2 cellular contexts compared by ENCODE assay signal in the genomic region with DNA sequence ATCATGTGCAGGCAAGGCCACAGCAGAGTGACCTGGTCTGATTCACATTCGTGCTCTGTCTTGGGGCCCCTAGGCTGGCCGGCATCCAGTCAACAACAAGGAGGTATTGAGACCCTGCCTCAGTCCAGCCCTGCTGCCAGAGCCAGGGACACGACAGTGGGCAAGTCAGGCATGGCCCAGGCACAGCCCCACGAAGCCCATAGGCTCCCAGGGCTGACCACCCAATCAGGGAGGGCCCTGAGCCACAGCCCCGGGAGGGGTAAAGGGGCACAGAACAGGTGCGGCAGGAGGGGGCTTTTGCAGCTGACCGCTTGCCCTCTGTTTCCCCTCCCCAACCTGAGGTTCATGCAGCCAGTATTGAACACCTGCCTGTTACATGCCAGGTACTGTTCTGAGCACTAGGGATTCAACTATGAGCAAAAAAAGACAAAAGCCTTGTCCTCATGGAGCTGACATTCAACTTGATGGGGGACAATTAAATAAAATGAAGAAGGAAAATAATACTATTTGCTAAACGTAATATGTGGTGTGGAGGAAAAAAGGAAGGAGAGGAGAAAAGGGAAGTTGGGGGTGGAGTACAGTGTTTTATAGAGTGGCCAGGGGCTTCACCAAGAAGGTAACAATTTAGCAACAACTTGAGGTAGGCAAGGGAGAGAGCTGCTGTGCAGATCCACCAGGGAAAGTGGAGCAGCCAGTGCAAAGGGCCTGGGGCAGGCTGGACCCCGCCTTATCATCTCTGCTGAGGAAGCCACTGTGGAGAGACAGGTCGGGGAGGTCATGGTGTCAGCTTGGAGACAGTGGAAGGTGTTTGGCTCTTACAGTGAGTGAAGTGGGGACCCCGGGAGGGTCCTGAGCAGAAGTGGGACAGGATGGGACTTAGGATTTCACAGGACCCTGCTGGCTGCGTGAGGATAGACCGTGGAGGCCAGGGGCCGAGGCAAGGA.
TF ChIP-seq lines count a peak whose summit lies in the region.

No MANE protein-coding gene starts in this region.

TF ChIP-seq in HEK293, 187 proteins besides CTCF, POLR2A, EP300 and RAD21:
- TF ChIP-seq ZNF623 (tag by site-specific recombination; IDR thresholded peaks at IDR 0.05) (peak; percentile 98), ZNF202 (tag by site-specific recombination; IDR thresholded peaks at IDR 0.05; ENCODE audit: borderline replicate concordance) (no peak)

TF ChIP-seq in K562, 482 proteins besides CTCF, POLR2A, EP300 and RAD21:
- TF ChIP-seq KDM1A (IDR thresholded peaks at IDR 0.05), result peak in 1 of 2 experiments; percentile 49; a peak in 1 of 4 replicates
- TF ChIP-seq ADNP (tag; IDR thresholded peaks at IDR 0.05), result no peak
- peak; percentile 86 for TF ChIP-seq RBM25 (IDR thresholded peaks at IDR 0.05; ENCODE audit: low read depth, low read length, severe bottlenecking)
- peak; percentile 64 for TF ChIP-seq BCOR (IDR thresholded peaks at IDR 0.05)
- peak; percentile 31; the same call in 1 of the 2 replicates for TF ChIP-seq SMARCA5 (IDR thresholded peaks at IDR 0.05)
- TF ChIP-seq PTBP1 (IDR thresholded peaks at IDR 0.05; ENCODE audit: low read depth, low read length), result 0 out of 2 replicates have a peak, but pooled peaks have one; percentile 44
